13 cellular contexts compared by ENCODE assay signal in the genomic region with DNA sequence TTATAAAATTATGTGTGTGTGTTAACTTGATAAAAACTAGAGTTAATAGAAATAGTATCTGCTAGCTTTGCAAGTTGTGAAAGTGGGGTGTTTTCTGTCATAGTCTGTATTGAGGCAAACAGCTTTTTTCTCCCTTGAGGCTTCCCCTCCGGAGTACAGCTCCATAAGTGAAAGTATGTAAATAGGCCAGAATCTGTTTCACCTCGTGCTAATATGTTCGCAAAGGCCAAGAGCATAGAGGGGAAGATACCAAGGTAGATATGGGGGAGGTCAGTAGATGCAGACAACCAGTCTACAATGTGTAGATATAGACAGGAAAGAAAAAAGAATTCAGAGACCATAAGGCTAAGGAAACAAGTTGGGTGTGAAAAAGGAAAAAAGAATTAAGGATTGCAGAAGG.
A peak's percentile ranks its signal among the peaks of the same experiment; 100 is the strongest.
DNase-seq lines count a peak whose midpoint lies in the region; ATAC-seq, FAIRE-seq and TF ChIP-seq lines count a peak whose summit lies in the region.
"Had no signal": no experiment of that assay in that cellular context is flagged by ENCODE, and none has a peak within 500 bp of the region (broad histone marks: within the 10 kb centered on the region; RNA-seq: fewer than 3 reads in every experiment).

No MANE protein-coding gene starts in this region.

- H3K4me1 Mint-ChIP-seq in CD8-positive, alpha-beta memory T cell, result peaks cover 0 to 3% (median 1%) of the 10 kb centered on the region in 3 donors
- H3K4me1 Mint-ChIP-seq in GM23338, result no peaks in the 10 kb centered on the region

- FAIRE-seq in HTR-8/SVneo (lab: Jason Lieb, UNC), result no peak
- FAIRE-seq: urothelium cell line had no signal

- peak overlapping the region in 2 of 8 donors; percentile 29 to 59 for H3K27ac Mint-ChIP-seq in CD8-positive, alpha-beta memory T cell
- H3K27ac Mint-ChIP-seq in GM23338, result no peak overlapping the region

- POLR2A ChIA-PET in CD8-positive, alpha-beta memory T cell (lab: Charles Lee), result no interaction called here

- no peaks in the 10 kb centered on the region for H3K79me2 ChIP-seq in GM23338 (replicated peaks; ENCODE audit: insufficient read depth)

- H3K4me3 ChIP-seq in CD8-positive, alpha-beta memory T cell (ENCODE audit: low read length), result no peak overlapping the region
- no peak overlapping the region for H3K4me3 ChIP-seq in GM23338

- peaks cover 15 to 47% (median 16%) of the 10 kb centered on the region in 3 donors for H3K36me3 Mint-ChIP-seq in CD8-positive, alpha-beta memory T cell
- no peaks in the 10 kb centered on the region; the same call in 2 of the 3 replicates for H3K36me3 Mint-ChIP-seq in GM23338 (ENCODE audit: low read depth)

- H3F3A ChIP-seq in GM23338 (replicated peaks; ENCODE audit: low read depth), result no peaks in the 10 kb centered on the region

- H3K9me2 ChIP-seq in GM23338 (ENCODE audit: insufficient read depth), result no peaks in the 10 kb centered on the region

- peaks cover 0 to 5% (median 0%) of the 10 kb centered on the region in 5 donors for H3K9me3 Mint-ChIP-seq in CD8-positive, alpha-beta memory T cell
- no peaks in the 10 kb centered on the region for H3K9me3 Mint-ChIP-seq in GM23338

- ATAC-seq in GM18499 (IDR thresholded peaks at IDR 0.05; ENCODE audit: insufficient read depth, unreplicated experiment), result peak; percentile 63
- peak; percentile 66 for ATAC-seq in GM19467 (IDR thresholded peaks at IDR 0.05; ENCODE audit: unreplicated experiment)
- ATAC-seq in HG02973 (IDR thresholded peaks at IDR 0.05; ENCODE audit: unreplicated experiment), result peak; percentile 83
- ATAC-seq in GM23338, result no peak
- ATAC-seq: SK-N-SH treated with all-trans-retinoic acid at 6 μM for 48 hours had no signal

- no peak overlapping the region for H2AFZ ChIP-seq in GM23338

- H3K9me3 ChIP-seq in CD8-positive, alpha-beta memory T cell (ENCODE audit: low read length), result no peaks in the 10 kb centered on the region
- H3K9me3 ChIP-seq: BE2C had no signal

- H3K4me3 Mint-ChIP-seq in CD8-positive, alpha-beta memory T cell, result no peak overlapping the region
- H3K4me3 Mint-ChIP-seq in GM23338, result no peak overlapping the region

- CTCF ChIA-PET in CD8-positive, alpha-beta memory T cell (lab: Charles Lee), result no interaction called here

- no peaks in the 10 kb centered on the region for H3K36me3 ChIP-seq in CD8-positive, alpha-beta memory T cell (ENCODE audit: insufficient read depth, low read length)
- H3K36me3 ChIP-seq in GM23338 (ENCODE audit: insufficient read depth), result no peaks in the 10 kb centered on the region
- H3K36me3 ChIP-seq: BE2C had no signal

- no peak overlapping the region for H3K27ac ChIP-seq in CD8-positive, alpha-beta memory T cell (ENCODE audit: low read depth, low read length)
- H3K27ac ChIP-seq in GM23338 (ENCODE audit: low read depth), result no peak overlapping the region
- H3K27ac ChIP-seq: HL-60 had no signal

- H4K20me1 ChIP-seq in GM23338 (replicated peaks; ENCODE audit: insufficient read depth), result no peaks in the 10 kb centered on the region

- DNase-seq in RPMI8226 (peak; percentile 5), GM23338 (ENCODE audit: low spot score) (no peak), HTR-8/SVneo (ENCODE audit: insufficient read length, low spot score) (no peak), mesenteric fat pad (ENCODE audit: low spot score) (no peak)
- DNase-seq in CD8-positive, alpha-beta memory T cell, result no peak
- DNase-seq: activated naive CD4-positive, alpha-beta T cell treated with anti-CD3 and anti-CD28 coated beads, Interleukin-2, amount 50 U/mL, for 16 hours; BE2C had no signal

- H3K4me1 ChIP-seq in CD8-positive, alpha-beta memory T cell (ENCODE audit: insufficient read depth, low read length), result no peaks in the 10 kb centered on the region
- H3K4me1 ChIP-seq in GM23338 (ENCODE audit: insufficient read depth), result no peaks in the 10 kb centered on the region

- TF ChIP-seq CTCF in GM23338 (conservative IDR thresholded peaks at IDR 0.05; ENCODE audit: low read depth in 2 of 2), result no peak

- no peaks in the 10 kb centered on the region for H3K27me3 ChIP-seq in CD8-positive, alpha-beta memory T cell (ENCODE audit: insufficient read depth, low read length, poor library complexity, severe bottlenecking)
- no peaks in the 10 kb centered on the region for H3K27me3 ChIP-seq in GM23338 (ENCODE audit: insufficient read depth)
- H3K27me3 ChIP-seq: BE2C had no signal

- no peaks in the 10 kb centered on the region for H3K27me3 Mint-ChIP-seq in CD8-positive, alpha-beta memory T cell
- H3K27me3 Mint-ChIP-seq in GM23338 (ENCODE audit: insufficient read depth, low read depth, poor library complexity), result no peaks in the 10 kb centered on the region

- H3K4me2 ChIP-seq in GM23338, result no peak overlapping the region

TF ChIP-seq in GM23338, 12 proteins besides CTCF, POLR2A, EP300 and RAD21 (continues in another document):
- TF ChIP-seq STAT1 (IDR thresholded peaks at IDR 0.05; ENCODE audit: unreplicated experiment), result no peak
- TF ChIP-seq, protein P1, sequence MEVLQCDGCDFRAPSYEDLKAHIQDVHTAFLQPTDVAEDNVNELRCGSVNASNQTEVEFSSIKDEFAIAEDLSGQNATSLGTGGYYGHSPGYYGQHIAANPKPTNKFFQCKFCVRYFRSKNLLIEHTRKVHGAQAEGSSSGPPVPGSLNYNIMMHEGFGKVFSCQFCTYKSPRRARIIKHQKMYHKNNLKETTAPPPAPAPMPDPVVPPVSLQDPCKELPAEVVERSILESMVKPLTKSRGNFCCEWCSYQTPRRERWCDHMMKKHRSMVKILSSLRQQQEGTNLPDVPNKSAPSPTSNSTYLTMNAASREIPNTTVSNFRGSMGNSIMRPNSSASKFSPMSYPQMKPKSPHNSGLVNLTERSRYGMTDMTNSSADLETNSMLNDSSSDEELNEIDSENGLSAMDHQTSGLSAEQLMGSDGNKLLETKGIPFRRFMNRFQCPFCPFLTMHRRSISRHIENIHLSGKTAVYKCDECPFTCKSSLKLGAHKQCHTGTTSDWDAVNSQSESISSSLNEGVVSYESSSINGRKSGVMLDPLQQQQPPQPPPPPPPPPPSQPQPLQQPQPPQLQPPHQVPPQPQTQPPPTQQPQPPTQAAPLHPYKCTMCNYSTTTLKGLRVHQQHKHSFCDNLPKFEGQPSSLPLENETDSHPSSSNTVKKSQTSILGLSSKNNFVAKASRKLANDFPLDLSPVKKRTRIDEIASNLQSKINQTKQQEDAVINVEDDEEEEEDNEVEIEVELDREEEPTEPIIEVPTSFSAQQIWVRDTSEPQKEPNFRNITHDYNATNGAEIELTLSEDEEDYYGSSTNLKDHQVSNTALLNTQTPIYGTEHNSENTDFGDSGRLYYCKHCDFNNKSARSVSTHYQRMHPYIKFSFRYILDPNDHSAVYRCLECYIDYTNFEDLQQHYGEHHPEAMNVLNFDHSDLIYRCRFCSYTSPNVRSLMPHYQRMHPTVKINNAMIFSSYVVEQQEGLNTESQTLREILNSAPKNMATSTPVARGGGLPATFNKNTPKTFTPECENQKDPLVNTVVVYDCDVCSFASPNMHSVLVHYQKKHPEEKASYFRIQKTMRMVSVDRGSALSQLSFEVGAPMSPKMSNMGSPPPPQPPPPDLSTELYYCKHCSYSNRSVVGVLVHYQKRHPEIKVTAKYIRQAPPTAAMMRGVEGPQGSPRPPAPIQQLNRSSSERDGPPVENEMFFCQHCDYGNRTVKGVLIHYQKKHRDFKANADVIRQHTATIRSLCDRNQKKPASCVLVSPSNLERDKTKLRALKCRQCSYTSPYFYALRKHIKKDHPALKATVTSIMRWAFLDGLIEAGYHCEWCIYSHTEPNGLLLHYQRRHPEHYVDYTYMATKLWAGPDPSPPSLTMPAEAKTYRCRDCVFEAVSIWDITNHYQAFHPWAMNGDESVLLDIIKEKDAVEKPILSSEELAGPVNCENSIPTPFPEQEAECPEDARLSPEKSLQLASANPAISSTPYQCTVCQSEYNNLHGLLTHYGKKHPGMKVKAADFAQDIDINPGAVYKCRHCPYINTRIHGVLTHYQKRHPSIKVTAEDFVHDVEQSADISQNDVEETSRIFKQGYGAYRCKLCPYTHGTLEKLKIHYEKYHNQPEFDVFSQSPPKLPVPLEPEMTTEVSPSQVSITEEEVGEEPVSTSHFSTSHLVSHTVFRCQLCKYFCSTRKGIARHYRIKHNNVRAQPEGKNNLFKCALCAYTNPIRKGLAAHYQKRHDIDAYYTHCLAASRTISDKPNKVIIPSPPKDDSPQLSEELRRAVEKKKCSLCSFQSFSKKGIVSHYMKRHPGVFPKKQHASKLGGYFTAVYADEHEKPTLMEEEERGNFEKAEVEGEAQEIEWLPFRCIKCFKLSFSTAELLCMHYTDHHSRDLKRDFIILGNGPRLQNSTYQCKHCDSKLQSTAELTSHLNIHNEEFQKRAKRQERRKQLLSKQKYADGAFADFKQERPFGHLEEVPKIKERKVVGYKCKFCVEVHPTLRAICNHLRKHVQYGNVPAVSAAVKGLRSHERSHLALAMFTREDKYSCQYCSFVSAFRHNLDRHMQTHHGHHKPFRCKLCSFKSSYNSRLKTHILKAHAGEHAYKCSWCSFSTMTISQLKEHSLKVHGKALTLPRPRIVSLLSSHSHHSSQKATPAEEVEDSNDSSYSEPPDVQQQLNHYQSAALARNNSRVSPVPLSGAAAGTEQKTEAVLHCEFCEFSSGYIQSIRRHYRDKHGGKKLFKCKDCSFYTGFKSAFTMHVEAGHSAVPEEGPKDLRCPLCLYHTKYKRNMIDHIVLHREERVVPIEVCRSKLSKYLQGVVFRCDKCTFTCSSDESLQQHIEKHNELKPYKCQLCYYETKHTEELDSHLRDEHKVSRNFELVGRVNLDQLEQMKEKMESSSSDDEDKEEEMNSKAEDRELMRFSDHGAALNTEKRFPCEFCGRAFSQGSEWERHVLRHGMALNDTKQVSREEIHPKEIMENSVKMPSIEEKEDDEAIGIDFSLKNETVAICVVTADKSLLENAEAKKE (CRISPR knock-in tag; IDR thresholded peaks at IDR 0.05), result no peak
- TF ChIP-seq ETS1 (IDR thresholded peaks at IDR 0.05), result no peak
